22 cellular contexts compared by ENCODE assay signal in genomic region chr2:48322251-48322650, GRCh38. TPM values are rescaled to one million over a fixed set of nuclear protein-coding genes. Genes with fewer than 3 reads are reported as not detected.
DNase-seq lines count a peak whose midpoint lies in the region; ATAC-seq and TF ChIP-seq lines count a peak whose summit lies in the region.
"Had no signal": no experiment of that assay in that cellular context is flagged by ENCODE, and none has a peak within 500 bp of the region (broad histone marks: within the 10 kb centered on the region; RNA-seq: fewer than 3 reads in every experiment).

No MANE protein-coding gene starts in this region.

- H3K9me3 Mint-ChIP-seq in activated T-cell treated with anti-CD3 and anti-CD28 coated beads, Interleukin-2, amount 50 U/mL, for 72 hours: peaks cover 0 to 3% of the 10 kb centered on the region in 2 donors
- H3K9me3 Mint-ChIP-seq in central memory CD8-positive, alpha-beta T cell: no peaks in the 10 kb centered on the region
- peaks cover 4% of the 10 kb centered on the region for H3K9me3 Mint-ChIP-seq in progenitor cell of endocrine pancreas (ENCODE audit: low read depth)

- H3K4me3 Mint-ChIP-seq in activated T-cell treated with anti-CD3 and anti-CD28 coated beads, Interleukin-2, amount 50 U/mL, for 72 hours: peak overlapping the region; percentile 6 to 75
- H3K4me3 Mint-ChIP-seq in central memory CD8-positive, alpha-beta T cell: peak overlapping the region; percentile 7
- H3K4me3 Mint-ChIP-seq in progenitor cell of endocrine pancreas (ENCODE audit: low read depth): no peak overlapping the region

- H3K4me3 ChIP-seq in OCI-LY3 (ENCODE audit: low read length) (no peak overlapping the region), lower lobe of right lung (no peak overlapping the region)
- H3K4me3 ChIP-seq: ascending aorta, GM23248, SJSA1, tibial artery had no signal

- H3K27ac ChIP-seq in OCI-LY3 (ENCODE audit: low read length) (no peak overlapping the region), lower lobe of right lung (no peak overlapping the region)
- H3K27ac ChIP-seq: ascending aorta, GM23248, SJSA1, tibial artery had no signal

- TF ChIP-seq CTCF in OCI-LY3 (IDR thresholded peaks at IDR 0.05; ENCODE audit: low read depth, low read length) (no peak), progenitor cell of endocrine pancreas (IDR thresholded peaks at IDR 0.05; ENCODE audit: unreplicated experiment) (no peak), lower lobe of right lung (IDR thresholded peaks at IDR 0.05) (no peak)

- H3K4me1 ChIP-seq in OCI-LY3 (ENCODE audit: low read length) (peaks cover 33% of the 10 kb centered on the region), lower lobe of right lung (peaks cover 25% of the 10 kb centered on the region)
- H3K4me1 ChIP-seq: ascending aorta had no signal

- H3K27me3 ChIP-seq in OCI-LY3 (ENCODE audit: low read depth, low read length) (no peaks in the 10 kb centered on the region), lower lobe of right lung (ENCODE audit: low read depth) (no peaks in the 10 kb centered on the region)
- H3K27me3 ChIP-seq: ascending aorta, SJSA1, tibial artery had no signal

- H3K4me2 ChIP-seq in OCI-LY3 (ENCODE audit: low read length): peak overlapping the region; percentile 27; the same call in 1 of the 2 replicates

- H3K36me3 Mint-ChIP-seq in activated T-cell treated with anti-CD3 and anti-CD28 coated beads, Interleukin-2, amount 50 U/mL, for 72 hours (ENCODE audit: insufficient read depth in 2 of 2): peaks cover 1 to 3% of the 10 kb centered on the region in 2 donors
- peaks cover 3% of the 10 kb centered on the region for H3K36me3 Mint-ChIP-seq in central memory CD8-positive, alpha-beta T cell (ENCODE audit: insufficient read depth)
- H3K36me3 Mint-ChIP-seq in progenitor cell of endocrine pancreas (ENCODE audit: insufficient read depth): peaks cover 1% of the 10 kb centered on the region

- H3K79me2 ChIP-seq in OCI-LY3 (ENCODE audit: low read length): peaks cover 99% of the 10 kb centered on the region

- DNase-seq in activated T-cell treated with anti-CD3 and anti-CD28 coated beads, Interleukin-2, amount 50 U/mL, for 72 hours: no peak
- no peak for DNase-seq in activated T-cell treated with anti-CD3 and anti-CD28 coated beads, Interleukin-2, amount 50 U/mL, for 48 hours
- no peak for DNase-seq in central memory CD8-positive, alpha-beta T cell (ENCODE audit: low spot score in 2 of 2)
- DNase-seq in progenitor cell of endocrine pancreas (ENCODE audit: low spot score, unreplicated experiment) (no peak), GOT3 (lab: John Stamatoyannopoulos, UW) (no peak), lower lobe of right lung (no peak), NCI-H2107 (lab: John Stamatoyannopoulos, UW) (no peak)
- DNase-seq: ACHN, activated gamma-delta T cell treated with Interleukin-2 at 50 U/mL for 16 hours, C1 segment of cervical spinal cord, GDM1, GM23248, KBM-7, mammary epithelial cell, NCI-H1048, NCI-H187 treated with DMSO at 0.1 percent for 48 hours, posterior cingulate gyrus, tibial artery had no signal

- H3K27me3 Mint-ChIP-seq in activated T-cell treated with anti-CD3 and anti-CD28 coated beads, Interleukin-2, amount 50 U/mL, for 72 hours (ENCODE audit: low read depth): no peaks in the 10 kb centered on the region
- no peaks in the 10 kb centered on the region for H3K27me3 Mint-ChIP-seq in central memory CD8-positive, alpha-beta T cell
- H3K27me3 Mint-ChIP-seq in progenitor cell of endocrine pancreas: no peaks in the 10 kb centered on the region

- H2AFZ ChIP-seq in OCI-LY3 (ENCODE audit: low read depth, low read length): no peak overlapping the region
- H2AFZ ChIP-seq: GM23248 had no signal

- H4K20me1 ChIP-seq in OCI-LY3 (ENCODE audit: insufficient read depth, low read length): peaks cover 65% of the 10 kb centered on the region

- no peaks in the 10 kb centered on the region for H3K9me3 ChIP-seq in OCI-LY3 (ENCODE audit: insufficient read depth, low read length)
- no peaks in the 10 kb centered on the region for H3K9me3 ChIP-seq in lower lobe of right lung
- H3K9me3 ChIP-seq: ascending aorta, SJSA1, tibial artery had no signal

- peak overlapping the region; percentile 78 for H3K27ac Mint-ChIP-seq in activated T-cell treated with anti-CD3 and anti-CD28 coated beads, Interleukin-2, amount 50 U/mL, for 72 hours
- H3K27ac Mint-ChIP-seq in central memory CD8-positive, alpha-beta T cell (ENCODE audit: low read depth): peak overlapping the region; percentile 14
- H3K27ac Mint-ChIP-seq in progenitor cell of endocrine pancreas: peak overlapping the region; percentile 31

- peaks cover 76% of the 10 kb centered on the region for H3K4me1 Mint-ChIP-seq in activated T-cell treated with anti-CD3 and anti-CD28 coated beads, Interleukin-2, amount 50 U/mL, for 72 hours (ENCODE audit: low read depth)
- H3K4me1 Mint-ChIP-seq in central memory CD8-positive, alpha-beta T cell: peaks cover 70% of the 10 kb centered on the region
- H3K4me1 Mint-ChIP-seq in progenitor cell of endocrine pancreas (ENCODE audit: low read depth): peaks cover 13% of the 10 kb centered on the region

- peak in 1 of 2 donors; percentile 39 for ATAC-seq in activated T-cell treated with anti-CD3 and anti-CD28 coated beads, Interleukin-2, amount 50 U/mL, for 72 hours (replicated peaks in 1 of 2)
- ATAC-seq in central memory CD8-positive, alpha-beta T cell (replicated peaks; ENCODE audit: extremely low read depth, poor library complexity, severe bottlenecking): peak; percentile 33
- no peak for ATAC-seq in lower lobe of right lung
- ATAC-seq: Panc1 had no signal

- intact Hi-C loops in lower lobe of right lung (cut with DNase I): no loop called here

- H3K36me3 ChIP-seq in OCI-LY3 (replicated peaks; ENCODE audit: low read depth, low read length) (peaks cover 2% of the 10 kb centered on the region), lower lobe of right lung (no peaks in the 10 kb centered on the region)
- H3K36me3 ChIP-seq: ascending aorta, SJSA1, tibial artery had no signal

- no peak overlapping the region for H3K9ac ChIP-seq in OCI-LY3 (ENCODE audit: low read length)
- H3K9ac ChIP-seq: GM23248 had no signal

RNA-seq across cellular contexts. Expression of gene FOXN2, which starts 7.8 kb away (rescaled TPM):
- 10 to 100 TPM; 33.7 to 36.4 TPM for total RNA-seq in activated T-cell treated with anti-CD3 and anti-CD28 coated beads, Interleukin-2, amount 50 U/mL, for 72 hours
- total RNA-seq in progenitor cell of endocrine pancreas: 14.6 and 15.4 TPM in 2 replicates
- total RNA-seq in lower lobe of right lung: 39.8 TPM

Comparison
In these comparisons a context has a peak if more than half of its experiments do, and no peak if none do; other contexts are left out.
1. H3K27ac Mint-ChIP-seq: peak in every context shown above with its lines; median percentile 78 in activated T-cell treated with anti-CD3 and anti-CD28 coated beads, Interleukin-2, amount 50 U/mL, for 72 hours; 31 in progenitor cell of endocrine pancreas; 14 in central memory CD8-positive, alpha-beta T cell.